ENCODE assay signal across 10 cellular contexts in the genomic region with DNA sequence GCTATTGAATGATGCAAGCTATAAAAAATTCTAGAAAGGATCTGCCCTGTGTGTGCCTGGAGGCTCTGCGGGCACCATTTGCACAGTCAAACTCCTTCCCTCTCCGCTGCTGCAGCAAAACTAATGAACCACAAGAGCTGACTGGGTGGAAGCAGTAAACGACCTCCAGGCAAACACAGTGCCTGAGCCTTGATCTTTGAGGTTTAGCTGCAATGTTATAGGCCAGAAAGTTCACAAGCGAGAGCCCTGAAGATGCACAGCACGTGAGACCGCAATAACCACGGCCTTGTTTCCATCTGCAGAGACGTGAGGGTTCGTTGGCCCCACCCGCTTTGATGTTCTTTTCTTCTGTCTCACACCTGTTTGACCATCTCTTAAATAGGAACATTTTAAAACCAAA.
A peak's percentile ranks its signal among the peaks of the same experiment; 100 is the strongest.
DNase-seq lines count a peak whose midpoint lies in the region; ATAC-seq and TF ChIP-seq lines count a peak whose summit lies in the region.
"Had no signal": no experiment of that assay in that cellular context is flagged by ENCODE, and none has a peak within 500 bp of the region (broad histone marks: within the 10 kb centered on the region; RNA-seq: fewer than 3 reads in every experiment).

No MANE protein-coding gene starts in this region.

- H3K27me3 ChIP-seq in tibial nerve: no peaks in the 10 kb centered on the region

- DNase-seq in MV-4-11 (lab: John Stamatoyannopoulos, UW) (peak; percentile 97), activated T-cell treated with anti-CD3 and anti-CD28 coated beads for 48 hours (ENCODE audit: low read depth) (peak; percentile 20), ACHN (no peak), amniotic stem cell (lab: John Stamatoyannopoulos, UW) (no peak), AG20443 (ENCODE audit: low spot score) (no peak), tibial nerve (ENCODE audit: low spot score in 2 of 2) (no peak)
- peak; percentile 43 for DNase-seq in stimulated activated CD4-positive, alpha-beta T cell treated with anti-CD3 and anti-CD28 coated beads, Interleukin-4, amount 100 ng/mL, for 24 hours
- DNase-seq: NCI-H2081, WERI-Rb-1 had no signal

- in situ Hi-C loops in ACHN (cut with HindIII; ENCODE audit: low pct_ligation_motif_present, low pct_unique_long_range_greater_than_20kb, low sequenced_read_pairs): no loop called here

- H3K27ac ChIP-seq in tibial nerve: no peak overlapping the region
- H3K27ac ChIP-seq: WERI-Rb-1 had no signal

- peaks cover 0 to 11% (median 0%) of the 10 kb centered on the region in 4 donors for H3K9me3 ChIP-seq in tibial nerve

- no peak overlapping the region for H3K4me3 ChIP-seq in tibial nerve

- H3K36me3 ChIP-seq in tibial nerve: no peaks in the 10 kb centered on the region
- H3K36me3 ChIP-seq: WERI-Rb-1 had no signal

- ATAC-seq in GM19395 (IDR thresholded peaks at IDR 0.05; ENCODE audit: unreplicated experiment): peak; percentile 77

- 79% methylated on average over 10 of the region's 10 CpGs for whole genome bisulfite sequencing in tibial nerve, 2 donors

- TF ChIP-seq EP300 in tibial nerve (IDR thresholded peaks at IDR 0.05): no peak

- no peak for TF ChIP-seq POLR2A in tibial nerve (IDR thresholded peaks at IDR 0.05)

- TF ChIP-seq CTCF in tibial nerve (IDR thresholded peaks at IDR 0.05): no peak

- H3K4me1 ChIP-seq in tibial nerve: no peaks in the 10 kb centered on the region

Comparison
In these comparisons a context has a peak if more than half of its experiments do, and no peak if none do; other contexts are left out.
1. DNase-seq: peak in MV-4-11 (single experiment), activated T-cell treated with anti-CD3 and anti-CD28 coated beads for 48 hours (single experiment) and stimulated activated CD4-positive, alpha-beta T cell treated with anti-CD3 and anti-CD28 coated beads, Interleukin-4, amount 100 ng/mL, for 24 hours (single experiment); none in ACHN (single experiment), amniotic stem cell (single experiment), AG20443 (single experiment) and tibial nerve (0 of 2).